ENCODE assay signal across 22 cellular contexts in genomic region chr11:18000760-18001159, GRCh38. TPM values are rescaled to one million over a fixed set of nuclear protein-coding genes. Genes with fewer than 3 reads are reported as not detected.
A peak's percentile ranks its signal among the peaks of the same experiment; 100 is the strongest.
DNase-seq lines count a peak whose midpoint lies in the region; ATAC-seq and TF ChIP-seq lines count a peak whose summit lies in the region.
"Had no signal": no experiment of that assay in that cellular context is flagged by ENCODE, and none has a peak within 500 bp of the region (broad histone marks: within the 10 kb centered on the region; RNA-seq: fewer than 3 reads in every experiment).

No MANE protein-coding gene starts in this region.

- ATAC-seq in GM19023 (IDR thresholded peaks at IDR 0.05; ENCODE audit: unreplicated experiment) (peak; percentile 70), GM21737 (IDR thresholded peaks at IDR 0.05; ENCODE audit: unreplicated experiment) (peak; percentile 83), HG03108 (IDR thresholded peaks at IDR 0.05; ENCODE audit: unreplicated experiment) (peak; percentile 92), HG02571 (IDR thresholded peaks at IDR 0.05; ENCODE audit: unreplicated experiment) (no peak)
- ATAC-seq: naive thymus-derived CD4-positive, alpha-beta T cell; pancreas had no signal

- H3K9ac ChIP-seq in liver (ENCODE audit: low read depth in 1 of 2, low read length in 2 of 2): no peak overlapping the region

- H3K36me3 ChIP-seq in liver (ENCODE audit: control insufficient read depth in 4 of 4, insufficient read depth in 3 of 4, low read depth in 1 of 4, low read length in 3 of 4): peaks cover 0 to 15% (median 8%) of the 10 kb centered on the region in 4 donors

- TF ChIP-seq RAD21 in liver (IDR thresholded peaks at IDR 0.05): no peak

- no peak for DNase-seq in activated CD4-positive, alpha-beta T cell treated with anti-CD3 and anti-CD28 coated beads, Interleukin-2, amount 50 U/mL, for 48 hours
- DNase-seq in NCI-H2029 treated with DMSO at 0.1 percent for 48 hours (lab: John Stamatoyannopoulos, UW) (no peak), SKM-1 treated with dmso at 0.1 percent for 144 hours (lab: John Stamatoyannopoulos, UW; ENCODE audit: unreplicated experiment) (no peak)
- DNase-seq: activated CD4-positive, alpha-beta T cell treated with anti-CD3 and anti-CD28 coated beads, Interleukin-2, amount 10 ng/mL, durations not matched to agents 7 days and 5 days; activated T-cell treated with anti-CD3 and anti-CD28 coated beads, Interleukin-2, amount 50 U/mL, for 1 hour; CD8-positive, alpha-beta memory T cell; DND-41; effector memory CD4-positive, alpha-beta T cell; HCEC 1CT; mammary epithelial cell; naive thymus-derived CD4-positive, alpha-beta T cell; NCI-H1092; NCI-H2081 treated with DMSO at 0.1 percent for 48 hours; NCI-H526; pancreas; Right ventricle myocardium superior; stimulated activated CD4-positive, alpha-beta T cell treated with anti-CD3 and anti-CD28 coated beads, Interleukin-1b, Interleukin-23, amount 100 ng/mL, for 48 hours had no signal

- no peaks in the 10 kb centered on the region for H3K9me3 ChIP-seq in liver (ENCODE audit: control insufficient read depth in 4 of 4, low read length in 3 of 4)
- H3K9me3 ChIP-seq: pancreas had no signal

- H3K27ac ChIP-seq in liver (ENCODE audit: low read depth in 1 of 2, low read length in 2 of 2): peak overlapping the region in 1 of 2 donors; percentile 54
- H3K27ac ChIP-seq: pancreas had no signal

- 92% methylated on average over 1 of the region's 1 CpG for WGBS in liver

- TF ChIP-seq CTCF in liver (IDR thresholded peaks at IDR 0.05; ENCODE audit: low read depth, low read length, missing input control): no peak

- no peaks in the 10 kb centered on the region for H3K27me3 ChIP-seq in liver (ENCODE audit: control insufficient read depth in 4 of 4, insufficient read depth in 4 of 4, low read length in 3 of 4)
- H3K27me3 ChIP-seq: pancreas had no signal

- no peak overlapping the region for H3K4me3 ChIP-seq in liver (ENCODE audit: low read depth in 1 of 3, low read length in 3 of 3)
- H3K4me3 ChIP-seq: pancreas had no signal

- peaks cover 2 to 9% (median 7%) of the 10 kb centered on the region in 4 donors for H3K4me1 ChIP-seq in liver (ENCODE audit: control insufficient read depth in 4 of 4, insufficient read depth in 4 of 4, low read length in 3 of 4)
- H3K4me1 ChIP-seq: pancreas had no signal

TF ChIP-seq in liver, 16 proteins besides CTCF, POLR2A, EP300 and RAD21:
- TF ChIP-seq HNF4A (conservative IDR thresholded peaks at IDR 0.05) (peak in 1 of 2 donors; percentile 41), FOXA2 (IDR thresholded peaks at IDR 0.05) (peak; percentile 22), EGR1 (IDR thresholded peaks at IDR 0.05; ENCODE audit: low read depth in 2 of 2) (no peak), RXRA (IDR thresholded peaks at IDR 0.05) (peak; percentile 12 to 38)

RNA-seq across cellular contexts. Expression of gene SERGEF, which starts 12.1 kb away (rescaled TPM):
- 10 to 100 TPM; 12.9 to 13.9 TPM for total RNA-seq in liver
- polyA plus RNA-seq in liver: 10 to 100 TPM; 12.0 to 17.9 TPM

RNA-seq across cellular contexts. Expression of gene TPH1, which starts 45.3 kb away (rescaled TPM):
- under 1 TPM; 0.17 to 0.19 TPM for total RNA-seq in liver
- under 1 TPM; 0.01 to 0.04 TPM for polyA plus RNA-seq in liver
